Comparison of ENCODE assay signal across 8 cellular contexts in the genomic region with DNA sequence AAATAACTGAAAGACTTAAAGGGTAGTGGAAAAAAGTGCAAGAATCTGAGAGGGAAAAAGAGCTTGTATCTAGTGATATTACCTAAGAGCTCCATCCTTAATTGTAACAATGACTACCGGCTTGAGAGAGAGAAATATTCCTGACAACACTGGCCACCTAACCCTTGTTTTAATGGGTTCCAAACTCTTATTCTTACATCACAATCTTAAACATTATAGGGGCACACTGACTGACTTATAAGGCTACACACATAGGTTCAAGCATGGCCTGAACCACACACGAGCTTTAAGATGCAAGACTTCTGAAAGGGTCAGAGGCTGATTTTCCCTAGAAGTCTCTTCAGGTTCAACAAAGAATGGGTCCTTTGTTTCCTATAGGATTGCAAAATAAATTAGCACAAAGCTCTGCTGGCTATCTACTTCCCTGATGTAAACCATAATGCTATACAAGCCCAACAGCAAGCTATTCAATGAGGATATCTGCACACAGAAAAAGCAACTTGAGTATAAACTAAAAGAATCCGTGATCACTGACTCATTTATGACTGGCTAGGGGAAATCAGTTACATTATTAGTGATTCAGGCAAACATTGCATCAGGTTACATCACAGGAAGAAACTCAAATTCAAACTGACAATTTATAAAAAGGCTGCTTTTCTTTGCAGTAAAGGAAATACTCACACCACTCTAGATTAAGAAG. TPM values are rescaled to one million over a fixed set of nuclear protein-coding genes. Genes with fewer than 3 reads are reported as not detected.
DNase-seq lines count a peak whose midpoint lies in the region; ATAC-seq and TF ChIP-seq lines count a peak whose summit lies in the region.

No MANE protein-coding gene starts in this region.

- H3K27ac Mint-ChIP-seq in activated T-helper 17 cell treated with anti-CD3 and anti-CD28 coated beads, Interleukin-2, amount 50 U/mL, for 72 hours, result peak overlapping the region; percentile 87
- H3K27ac Mint-ChIP-seq in immature natural killer cell, result peak overlapping the region; percentile 57 to 100 (median 81)

- peaks cover 95% of the 10 kb centered on the region for H3K36me3 Mint-ChIP-seq in activated T-helper 17 cell treated with anti-CD3 and anti-CD28 coated beads, Interleukin-2, amount 50 U/mL, for 72 hours (ENCODE audit: low read depth)
- H3K36me3 Mint-ChIP-seq in immature natural killer cell, result peaks cover 28 to 42% (median 31%) of the 10 kb centered on the region in 3 donors

- H3K4me3 ChIP-seq in BJ (ENCODE audit: low read depth, low read length) (no peak overlapping the region), HL-60 (replicated peaks; ENCODE audit: insufficient read depth, low read length) (no peak overlapping the region), thoracic aorta (peak overlapping the region; percentile 97)

- H3K9me3 ChIP-seq in thoracic aorta, result no peaks in the 10 kb centered on the region

- TF ChIP-seq CTCF in BJ (IDR thresholded peaks at IDR 0.05; ENCODE audit: insufficient read depth, low read depth, low read length), result no peak
- TF ChIP-seq CTCF in HL-60 (IDR thresholded peaks at IDR 0.05; ENCODE audit: insufficient read depth, low read length), result no peak
- no peak for TF ChIP-seq CTCF in thoracic aorta (IDR thresholded peaks at IDR 0.05)

- H3K27me3 Mint-ChIP-seq in activated T-helper 17 cell treated with anti-CD3 and anti-CD28 coated beads, Interleukin-2, amount 50 U/mL, for 72 hours, result no peaks in the 10 kb centered on the region
- peaks cover 0 to 16% (median 9%) of the 10 kb centered on the region in 3 donors for H3K27me3 Mint-ChIP-seq in immature natural killer cell (ENCODE audit: low read depth in 3 of 3)

- CTCF ChIA-PET in BJ (lab: Yijun Ruan, JAX), result interaction anchor here (0.7 to 1.3 kb wide), 3 partner anchors 41 to 326 kb away, joined by 3 to 5 read pairs (median 3); no protein-coding TSS in a partner anchor

- peak; percentile 70 for DNase-seq in BJ (ENCODE audit: low read depth)
- DNase-seq in HL-60 (ENCODE audit: low read depth in 1 of 2, low spot score in 1 of 2), result no peak
- DNase-seq in immature natural killer cell, result no peak
- DNase-seq in thoracic aorta (ENCODE audit: low spot score), result no peak
- no peak for DNase-seq in NCI-H128 (lab: John Stamatoyannopoulos, UW; ENCODE audit: unreplicated experiment)
- no peak for DNase-seq in HUDEP-2 (lab: John Stamatoyannopoulos, UW; ENCODE audit: unreplicated experiment in 76 of 76)

- peak overlapping the region; percentile 100 for H3K4me3 Mint-ChIP-seq in activated T-helper 17 cell treated with anti-CD3 and anti-CD28 coated beads, Interleukin-2, amount 50 U/mL, for 72 hours
- H3K4me3 Mint-ChIP-seq in immature natural killer cell, result peak overlapping the region; percentile 92 to 100 (median 100)

- no peaks in the 10 kb centered on the region for H3K9me3 Mint-ChIP-seq in activated T-helper 17 cell treated with anti-CD3 and anti-CD28 coated beads, Interleukin-2, amount 50 U/mL, for 72 hours
- no peaks in the 10 kb centered on the region for H3K9me3 Mint-ChIP-seq in immature natural killer cell

- no peaks in the 10 kb centered on the region for H3K27me3 ChIP-seq in BJ (ENCODE audit: control insufficient read depth, insufficient read depth, low read length)
- H3K27me3 ChIP-seq in HL-60 (ENCODE audit: insufficient read depth, poor library complexity, severe bottlenecking), result no peaks in the 10 kb centered on the region
- H3K27me3 ChIP-seq in thoracic aorta (replicated peaks; ENCODE audit: insufficient read depth), result no peaks in the 10 kb centered on the region

- H3K27ac ChIP-seq in HL-60 (replicated peaks), result peak overlapping the region; percentile 52
- peak overlapping the region in 1 of 2 donors; percentile 6 for H3K27ac ChIP-seq in thoracic aorta

- no peaks in the 10 kb centered on the region for H3K36me3 ChIP-seq in BJ (ENCODE audit: control insufficient read depth, insufficient read depth, low read length)
- H3K36me3 ChIP-seq in thoracic aorta, result no peaks in the 10 kb centered on the region

- peaks cover 32 to 71% of the 10 kb centered on the region in 2 donors for H3K4me1 ChIP-seq in thoracic aorta (ENCODE audit: control insufficient read depth in 1 of 2, low read depth in 2 of 2)

- peak; percentile 47 for ATAC-seq in activated T-helper 17 cell treated with anti-CD3 and anti-CD28 coated beads, Interleukin-2, amount 50 U/mL, for 72 hours (replicated peaks)
- ATAC-seq in thoracic aorta (ENCODE audit: insufficient number of reproducible peaks, low FRiP score, low read depth) (no peak), GM18867 (IDR thresholded peaks at IDR 0.05; ENCODE audit: unreplicated experiment) (no peak)

- POLR2A ChIA-PET in BJ (lab: Charles Lee), result interaction anchor here (0.5 to 1.3 kb wide), 4 partner anchors 9 to 756 kb away, joined by 3 to 7 read pairs (median 3); a partner anchor contains a TSS

- H3K4me1 Mint-ChIP-seq in activated T-helper 17 cell treated with anti-CD3 and anti-CD28 coated beads, Interleukin-2, amount 50 U/mL, for 72 hours, result peaks cover 43% of the 10 kb centered on the region
- H3K4me1 Mint-ChIP-seq in immature natural killer cell, result peaks cover 87 to 89% of the 10 kb centered on the region in 2 donors

RNA-seq across cellular contexts. Expression of a gene that starts 8.6 kb away (rescaled TPM):
- polyA plus RNA-seq in BJ (2011; rRNA removed), result 73.8 and 81.3 TPM in 2 replicates
- polyA minus RNA-seq in BJ (2011; rRNA and poly(A)+ RNA removed), result 66.4 and 77.9 TPM in 2 replicates
- total RNA-seq in activated T-helper 17 cell treated with anti-CD3 and anti-CD28 coated beads, Interleukin-2, amount 50 U/mL, for 72 hours, result 100 to 1,000 TPM; 131 to 648 TPM
- polyA plus RNA-seq in immature natural killer cell, result 100 to 1,000 TPM; 156 to 489 (median 487) TPM
- 10 to 100 TPM; 31.7 to 53.3 TPM for total RNA-seq in thoracic aorta
